In the genomic region with DNA sequence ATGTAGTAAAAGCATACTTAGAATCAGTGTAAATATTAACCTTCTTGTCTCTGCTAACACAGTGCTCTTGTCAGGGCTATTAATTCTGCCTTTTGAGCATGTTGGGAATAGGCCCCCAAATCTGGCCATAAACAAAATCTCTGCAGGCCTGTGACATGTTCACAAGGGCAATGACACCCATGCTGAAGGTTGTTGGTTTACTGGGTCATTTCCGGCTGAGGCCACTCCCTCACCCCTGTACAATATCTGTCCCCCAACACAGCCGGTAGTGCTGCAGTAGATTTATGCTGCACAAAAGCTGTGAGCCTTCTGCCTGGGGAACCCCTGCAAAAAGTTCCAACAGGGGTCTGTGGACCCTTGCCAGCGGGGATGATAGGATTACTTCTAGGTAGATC, we compare ENCODE assay signal across 6 cellular contexts. TPM values are rescaled to one million over a fixed set of nuclear protein-coding genes. Genes with fewer than 3 reads are reported as not detected.
DNase-seq lines count a peak whose midpoint lies in the region; ATAC-seq, FAIRE-seq and TF ChIP-seq lines count a peak whose summit lies in the region.
"Not testable (repeated sequence)": the region's sequence is repeated elsewhere in the genome, so short reads cannot be mapped to it uniquely, and the experiment has no call there.

No MANE protein-coding gene starts in this region.

- TF ChIP-seq EP300 in K562 (IDR thresholded peaks at IDR 0.05; ENCODE audit: low read length) = not testable (repeated sequence)

- not testable (repeated sequence) for TF ChIP-seq POLR2A in K562 (conservative IDR thresholded peaks at IDR 0.05)

- not testable (repeated sequence) for H3K9ac ChIP-seq in K562 (ENCODE audit: insufficient read depth in 1 of 2, low read depth in 2 of 2, low read length in 2 of 2)

- not testable (repeated sequence) for FAIRE-seq in K562 (lab: Jason Lieb, UNC)

- H2AFZ ChIP-seq in K562 (ENCODE audit: low read depth, low read length) = peak overlapping the region; percentile 72; the same call in 1 of the 2 replicates
- H2AFZ ChIP-seq in hepatocyte = not testable (repeated sequence)

- H3K4me1 Mint-ChIP-seq in T-helper 17 cell; osteocyte (ENCODE audit: unreplicated experiment): not testable (repeated sequence)
- peaks cover 0 to 23% of the 10 kb centered on the region in 2 donors for H3K4me1 Mint-ChIP-seq in natural killer cell

- not testable (repeated sequence) for H3K36me3 Mint-ChIP-seq in T-helper 17 cell (ENCODE audit: low read depth); natural killer cell; osteocyte (ENCODE audit: unreplicated experiment)

- not testable (repeated sequence) for H3K4me1 ChIP-seq in K562 (replicated peaks in 1 of 2; ENCODE audit: control insufficient read depth in 2 of 2, insufficient read depth in 2 of 2, low read length in 2 of 2); hepatocyte (ENCODE audit: insufficient read depth)

- H3K27me3 Mint-ChIP-seq in T-helper 17 cell; natural killer cell (ENCODE audit: low read depth in 2 of 2): not testable (repeated sequence)
- peaks cover 36% of the 10 kb centered on the region for H3K27me3 Mint-ChIP-seq in osteocyte (ENCODE audit: unreplicated experiment)

- TF ChIP-seq CTCF in K562 (IDR thresholded peaks at IDR 0.05 in 2 of 3, conservative IDR thresholded peaks at IDR 0.05 in 1 of 3; ENCODE audit: insufficient read depth in 2 of 3, low read depth in 1 of 3, low read length in 3 of 3); hepatocyte (IDR thresholded peaks at IDR 0.05; ENCODE audit: poor library complexity); natural killer cell (IDR thresholded peaks at IDR 0.05); osteocyte (IDR thresholded peaks at IDR 0.05): not testable (repeated sequence)

- DNase-seq in T-helper 17 cell; K562 (ENCODE audit: extremely low read depth in 1 of 4, low spot score in 3 of 4); natural killer cell: not testable (repeated sequence)
- DNase-seq in hepatocyte (ENCODE audit: low spot score) (peak; percentile 16), left kidney (ENCODE audit: low read depth, low spot score) (peak; percentile 15), osteocyte (ENCODE audit: extremely low spot score, unreplicated experiment) (peak; percentile 15)

- H3K27me3 ChIP-seq in K562 (ENCODE audit: control insufficient read depth in 2 of 2, insufficient read depth in 2 of 2, low read length in 2 of 2) = peaks cover 0 to 10% of the 10 kb centered on the region in 2 experiments; a peak in 2 of 5 replicates
- H3K27me3 ChIP-seq in hepatocyte = not testable (repeated sequence)

- not testable (repeated sequence) for H3K79me2 ChIP-seq in K562 (ENCODE audit: control insufficient read depth, insufficient read depth, low read length); hepatocyte

- BruUV-seq in K562 (replicated peaks; lab: Mats Ljungman, UMichigan) = not testable (repeated sequence)

- CTCF ChIA-PET in K562 (lab: Yijun Ruan, JAX; ENCODE audit: low intra/inter-chr PET ratio) = not testable (repeated sequence)

- not testable (repeated sequence) for H3K4me3 Mint-ChIP-seq in T-helper 17 cell; natural killer cell; osteocyte (ENCODE audit: unreplicated experiment)

- not testable (repeated sequence) for H3K4me2 ChIP-seq in K562 (ENCODE audit: insufficient read depth, low read length)
- peak overlapping the region; percentile 8 for H3K4me2 ChIP-seq in hepatocyte

- H4K20me1 ChIP-seq in K562 (replicated peaks; ENCODE audit: control insufficient read depth, insufficient read depth, low read length); hepatocyte (ENCODE audit: insufficient read depth, poor library complexity, severe bottlenecking): not testable (repeated sequence)

- H3K27ac Mint-ChIP-seq in T-helper 17 cell = peak overlapping the region; percentile 49
- H3K27ac Mint-ChIP-seq in natural killer cell; osteocyte (ENCODE audit: unreplicated experiment): not testable (repeated sequence)

- not testable (repeated sequence) for H3K27ac ChIP-seq in K562 (ENCODE audit: extremely low read depth, low read depth, low read length)
- H3K27ac ChIP-seq in hepatocyte = peak overlapping the region; percentile 89

- ATAC-seq in T-helper 17 cell, K562: not testable (repeated sequence)
- peak in 2 of 3 donors; percentile 49 to 53 for ATAC-seq in natural killer cell

- not testable (repeated sequence) for H3K9me1 ChIP-seq in K562 (ENCODE audit: control insufficient read depth, insufficient read depth, low read length)

- H3K9me3 ChIP-seq in T-helper 17 cell (ENCODE audit: control insufficient read depth, low read length, poor library complexity, severe bottlenecking); K562 (replicated peaks; ENCODE audit: control insufficient read depth, insufficient read depth, low read depth, low read length); hepatocyte (ENCODE audit: low read depth): not testable (repeated sequence)

- not testable (repeated sequence) for H3K4me3 ChIP-seq in K562, hepatocyte

- H3K9me2 ChIP-seq in hepatocyte (replicated peaks; ENCODE audit: insufficient read depth) = not testable (repeated sequence)

- not testable (repeated sequence) for TF ChIP-seq RAD21 in K562 (CRISPR knock-in tag; conservative IDR thresholded peaks at IDR 0.05 in 1 of 2, IDR thresholded peaks at IDR 0.05 in 1 of 2)

- H3K9me3 Mint-ChIP-seq in natural killer cell; osteocyte (ENCODE audit: unreplicated experiment): not testable (repeated sequence)

- not testable (repeated sequence) for H3K36me3 ChIP-seq in K562 (ENCODE audit: control insufficient read depth, insufficient read depth, low read length); hepatocyte (replicated peaks; ENCODE audit: insufficient read depth, low read depth)

- intact Hi-C loops in K562 (cut with micrococcal nuclease); natural killer cell (cut with micrococcal nuclease): not testable (repeated sequence)

- POLR2A ChIA-PET in K562 (lab: Yijun Ruan, JAX) = interaction anchor here (0.7 kb wide), 1 partner anchor 8 kb away, joined by 3 read pairs; no protein-coding TSS in a partner anchor

- WGBS in K562 (ENCODE audit: insufficient coverage, low coverage, missing lambda C conversion rate) = 13% methylated on average over 3 of the region's 3 CpGs
- WGBS in hepatocyte (ENCODE audit: low lambda C conversion rate, missing lambda C conversion rate) = 73% methylated on average over 3 of the region's 3 CpGs

- in situ Hi-C loops in K562 (cut with MboI) = not testable (repeated sequence)

RNA-seq across cellular contexts. Expression of a gene that starts 12.3 kb away (rescaled TPM):
- 1 to 10 TPM in 1 of 2 donors, under 1 TPM in 1; 0.96 to 1.1 TPM for total RNA-seq in T-helper 17 cell
- total RNA-seq in K562 (2011; cell fraction: chromatin; rRNA removed; ENCODE audit: low replicate concordance) = 19.7 and 38.2 TPM in 2 replicates
- 16.2 and 20.8 TPM in 2 replicates for total RNA-seq in K562 (2011; cell fraction: nucleolus; rRNA removed)
- 18.1 and 21.7 TPM in 2 replicates for total RNA-seq in K562 (2011; cell fraction: nucleoplasm; rRNA removed)
- 15.5 and 18.7 TPM in 2 replicates for total RNA-seq in K562 (2014; rRNA removed)
- 26.7 and 29.2 TPM in 2 replicates for total RNA-seq in K562 (2014; rRNA removed; fragmentation: Illumina TruSeq; extraction: Trizol)
- 23.1 and 23.6 TPM in 2 replicates for total RNA-seq in K562 (2015; rRNA removed; fragmentation: Illumina TruSeq; extraction: Trizol)
- total RNA-seq in K562 (2021) = 13.4 and 13.7 TPM in 2 replicates
- polyA plus RNA-seq in K562 (2011; rRNA removed) = 16.3 and 23.4 TPM in 2 replicates
- 8.1 and 8.6 TPM in 2 replicates for polyA plus RNA-seq in K562 (2011; cell fraction: cytosol; rRNA removed)
- 15.0 and 26.8 TPM in 2 replicates for polyA plus RNA-seq in K562 (2011; cell fraction: nucleus; rRNA removed)
- polyA plus RNA-seq in K562 (2012) = 6.0 and 10.1 TPM in 2 replicates
- 22.0 and 23.6 TPM in 2 replicates for polyA plus RNA-seq in K562 (2014; fragmentation: Illumina TruSeq; extraction: Trizol)
- 10 to 100 TPM; 14.2 to 23.6 TPM for polyA plus RNA-seq in K562 (2014; fragmentation: Nextera tagmentation; extraction: Ambion mirVana)
- polyA plus RNA-seq in K562 (2014; rRNA removed) = 17.7 and 18.3 TPM in 2 replicates
- 34.2 and 36.5 TPM in 2 replicates for polyA minus RNA-seq in K562 (2011; rRNA and poly(A)+ RNA removed)
- 7.1 and 10.1 TPM in 2 replicates for polyA minus RNA-seq in K562 (2011; cell fraction: cytosol; rRNA and poly(A)+ RNA removed)
- polyA minus RNA-seq in K562 (2011; cell fraction: nucleus; rRNA and poly(A)+ RNA removed) = 14.3 and 25.4 TPM in 2 replicates
- 2.9 and 4.3 TPM in 2 replicates for total RNA-seq in hepatocyte
- polyA plus RNA-seq in hepatocyte = 5.6 and 5.8 TPM in 2 replicates
- total RNA-seq in natural killer cell = 1 to 10 TPM in 1 of 3 donors, under 1 TPM in 2; 0.85 to 1.4 (median 0.94) TPM
- total RNA-seq in osteocyte = 3.7 and 4.5 TPM in 2 replicates

RNA-seq across cellular contexts. Expression of a gene that starts 19.5 kb away (rescaled TPM):
- total RNA-seq in T-helper 17 cell (1 to 10 TPM; 2.4 to 2.9 TPM), K562 (2014; rRNA removed) (7.2 and 8.0 TPM in 2 replicates), K562 (2014; rRNA removed; fragmentation: Illumina TruSeq; extraction: Trizol) (18.0 and 18.7 TPM in 2 replicates), K562 (2015; rRNA removed; fragmentation: Illumina TruSeq; extraction: Trizol) (14.9 and 16.2 TPM in 2 replicates), K562 (2021) (11.9 and 12.1 TPM in 2 replicates), hepatocyte (1.9 and 2.6 TPM in 2 replicates), natural killer cell (1 to 10 TPM; 1.1 to 2.8 (median 1.4) TPM), osteocyte (1.7 and 2.4 TPM in 2 replicates)
- 23.8 and 33.5 TPM in 2 replicates for total RNA-seq in K562 (2011; cell fraction: chromatin; rRNA removed; ENCODE audit: low replicate concordance)
- total RNA-seq in K562 (2011; cell fraction: nucleolus; rRNA removed) = 23.3 and 26.0 TPM in 2 replicates
- 24.9 and 40.3 TPM in 2 replicates for total RNA-seq in K562 (2011; cell fraction: nucleoplasm; rRNA removed)
- polyA plus RNA-seq in K562 (2011; rRNA removed) (9.7 and 11.5 TPM in 2 replicates), K562 (2014; fragmentation: Illumina TruSeq; extraction: Trizol) (10.8 and 13.2 TPM in 2 replicates), K562 (2014; fragmentation: Nextera tagmentation; extraction: Ambion mirVana) (10 to 100 TPM; 11.1 to 13.8 TPM), K562 (2014; rRNA removed) (9.7 and 12.4 TPM in 2 replicates), hepatocyte (0.15 and 1.4 TPM in 2 replicates)
- 9.1 and 10.2 TPM in 2 replicates for polyA plus RNA-seq in K562 (2011; cell fraction: cytosol; rRNA removed)
- polyA plus RNA-seq in K562 (2011; cell fraction: nucleus; rRNA removed) = 12.2 and 13.1 TPM in 2 replicates
- 3.5 and 6.1 TPM in 2 replicates for polyA plus RNA-seq in K562 (2012)
- 19.5 and 22.9 TPM in 2 replicates for polyA minus RNA-seq in K562 (2011; rRNA and poly(A)+ RNA removed)
- polyA minus RNA-seq in K562 (2011; cell fraction: cytosol; rRNA and poly(A)+ RNA removed) = 6.6 and 10.7 TPM in 2 replicates
- 14.9 and 26.8 TPM in 2 replicates for polyA minus RNA-seq in K562 (2011; cell fraction: nucleus; rRNA and poly(A)+ RNA removed)
